9 cellular contexts compared by ENCODE assay signal in the genomic region with DNA sequence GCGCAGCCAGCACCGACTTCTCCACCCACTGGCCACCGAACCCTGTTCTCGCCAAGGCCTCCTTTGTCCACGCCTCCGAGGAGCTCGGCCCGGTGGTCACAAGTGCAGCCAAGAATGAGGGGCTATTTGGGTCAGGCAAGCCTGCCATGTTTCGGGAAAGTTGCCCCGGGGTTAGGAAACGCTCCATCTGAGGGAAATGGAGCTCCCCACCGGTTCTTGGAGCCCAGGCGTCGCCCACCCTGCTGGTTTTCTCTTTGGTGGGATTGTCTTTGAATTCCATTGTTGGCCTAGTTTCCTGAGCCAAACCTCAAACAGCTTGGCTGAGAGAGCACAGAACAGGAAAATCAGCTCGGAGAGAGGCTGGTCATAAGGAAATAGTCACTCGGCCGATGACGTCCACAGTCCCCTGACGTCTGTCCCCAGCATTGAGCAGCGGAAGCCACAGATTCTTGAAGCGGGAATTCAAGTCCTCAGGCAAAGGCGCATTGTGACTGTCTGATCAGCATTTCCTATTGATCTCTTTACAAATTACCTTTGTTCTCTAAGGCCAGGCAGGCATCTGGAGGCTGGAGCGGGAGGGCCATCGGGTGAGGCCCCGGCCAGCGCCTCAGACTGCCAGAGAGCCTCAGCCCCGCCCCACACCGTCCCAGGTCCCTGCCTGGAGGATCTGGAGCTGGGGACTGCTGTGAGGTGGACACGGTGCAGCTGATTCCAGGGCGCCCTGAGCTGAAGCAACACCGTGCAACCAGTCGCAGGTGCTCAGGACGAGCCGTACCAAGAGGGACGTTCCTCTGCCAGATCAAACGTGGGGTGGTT.
DNase-seq lines count a peak whose midpoint lies in the region; ATAC-seq and TF ChIP-seq lines count a peak whose summit lies in the region.
"Had no signal": no experiment of that assay in that cellular context is flagged by ENCODE, and none has a peak within 500 bp of the region (broad histone marks: within the 10 kb centered on the region; RNA-seq: fewer than 3 reads in every experiment).

No MANE protein-coding gene starts in this region.

- no peaks in the 10 kb centered on the region for H3K9me3 Mint-ChIP-seq in naive thymus-derived CD8-positive, alpha-beta T cell

- POLR2A ChIA-PET in naive thymus-derived CD8-positive, alpha-beta T cell (lab: Charles Lee), result interaction anchor here (0.7 to 2.2 kb wide), 3 partner anchors 9 to 64 kb away, joined by 3 to 9 read pairs (median 4); no protein-coding TSS in a partner anchor

- no peak for TF ChIP-seq CTCF in GM13977 (IDR thresholded peaks at IDR 0.05; ENCODE audit: extremely low read depth, insufficient read depth, missing control alignments)

- in situ Hi-C loops in GM13977 (cut with MboI; ENCODE audit: low pct_unique_long_range_greater_than_20kb, low sequenced_read_pairs, unreplicated experiment), result no loop called here

- peak overlapping the region in 7 of 10 donors; percentile 2 to 55 (median 45) for H3K4me3 Mint-ChIP-seq in naive thymus-derived CD8-positive, alpha-beta T cell
- H3K4me3 Mint-ChIP-seq: CD4-positive, CD25-positive, alpha-beta regulatory T cell had no signal

- H3K27ac Mint-ChIP-seq in naive thymus-derived CD8-positive, alpha-beta T cell, result peak overlapping the region in 7 of 10 donors; percentile 40 to 76 (median 68)
- H3K27ac Mint-ChIP-seq: CD4-positive, CD25-positive, alpha-beta regulatory T cell had no signal

- peak; percentile 70 for ATAC-seq in esophagus mucosa
- peak in 1 of 2 donors; percentile 32 for ATAC-seq in naive thymus-derived CD8-positive, alpha-beta T cell
- no peak for ATAC-seq in GM19463 (IDR thresholded peaks at IDR 0.05; ENCODE audit: unreplicated experiment)

- peaks cover 38 to 58% (median 47%) of the 10 kb centered on the region in 4 donors for H3K4me1 Mint-ChIP-seq in naive thymus-derived CD8-positive, alpha-beta T cell

- DNase-seq in 8988T (peak; percentile 2), NCI-H774 (lab: John Stamatoyannopoulos, UW) (peak; percentile 77), NCI-H446 (lab: John Stamatoyannopoulos, UW) (no peak), GM13977 (ENCODE audit: low spot score) (no peak), OCI-M1 (lab: John Stamatoyannopoulos, UW) (no peak)
- DNase-seq in naive thymus-derived CD8-positive, alpha-beta T cell, result peak in 5 of 10 donors; percentile 17 to 36 (median 26)
- DNase-seq: CD4-positive, CD25-positive, alpha-beta regulatory T cell had no signal

- peaks cover 0 to 5% (median 0%) of the 10 kb centered on the region in 5 donors for H3K27me3 Mint-ChIP-seq in naive thymus-derived CD8-positive, alpha-beta T cell
- H3K27me3 Mint-ChIP-seq: CD4-positive, CD25-positive, alpha-beta regulatory T cell had no signal

- no peaks in the 10 kb centered on the region for H3K36me3 Mint-ChIP-seq in naive thymus-derived CD8-positive, alpha-beta T cell
- H3K36me3 Mint-ChIP-seq: CD4-positive, CD25-positive, alpha-beta regulatory T cell had no signal

Comparison
In these comparisons a context has a peak if more than half of its experiments do, and no peak if none do; other contexts are left out.
1. DNase-seq: peak in 8988T (single experiment) and NCI-H774 (single experiment); none in NCI-H446 (0 of 2), GM13977 (single experiment) and OCI-M1 (single experiment).